ENCODE assay signal across 1 cellular context in the genomic region with DNA sequence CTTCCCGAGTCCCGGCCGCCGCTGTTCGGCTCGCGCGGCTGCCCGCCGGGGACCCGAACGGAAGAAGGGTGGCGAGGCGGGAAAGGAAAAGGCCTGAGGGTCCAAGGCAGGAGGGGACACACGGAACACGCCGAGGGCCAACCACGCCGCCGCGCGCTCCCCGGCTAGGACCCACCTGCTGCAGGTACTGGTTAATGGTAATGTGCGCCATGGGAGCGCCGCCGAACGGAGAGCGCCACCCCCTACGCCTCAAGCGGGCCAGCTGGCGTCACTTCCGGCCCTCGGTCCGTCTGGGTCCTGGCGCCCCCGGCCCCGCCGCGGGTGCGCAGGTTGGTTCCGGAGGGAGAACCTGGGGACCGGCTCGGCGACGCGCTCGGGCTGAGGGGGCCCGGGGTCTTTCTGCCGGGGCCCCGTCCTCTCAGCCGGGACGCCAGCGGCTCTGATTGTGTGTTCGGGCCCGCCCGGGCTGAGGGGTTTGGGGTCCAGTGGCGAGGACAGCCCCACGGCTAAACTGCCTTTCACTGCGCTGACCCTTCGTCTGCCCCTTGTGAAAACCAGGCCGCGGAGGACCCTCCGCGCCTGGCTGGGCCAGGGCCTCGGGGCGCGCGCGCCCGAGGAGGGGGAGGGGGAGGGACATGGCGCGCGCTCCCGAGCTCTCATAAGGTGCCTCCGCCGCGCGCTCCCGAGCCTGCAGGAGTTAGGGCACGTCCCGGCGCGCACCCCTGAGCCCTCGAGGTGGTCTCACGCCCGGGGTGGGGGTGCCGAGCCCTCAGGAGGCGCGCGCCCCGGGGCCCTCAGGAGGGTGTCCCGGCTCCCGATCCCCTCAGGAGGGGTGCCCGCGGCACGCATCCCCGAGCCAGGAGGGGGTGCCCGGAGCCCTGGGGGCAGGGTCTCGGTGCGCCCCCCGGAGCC.
TF ChIP-seq lines count a peak whose summit lies in the region.

A gene (minus strand): TSS at position 246 of the 912 bp plus-strand sequence. CDS start 35 bp downstream, at position 211.

TF ChIP-seq in HepG2, 621 proteins besides CTCF, POLR2A, EP300 and RAD21 (continued from another document and continues in another):
- TF ChIP-seq RBAK (CRISPR knock-in tag; IDR thresholded peaks at IDR 0.05) (no peak; the same call in 1 of the 2 replicates), NCOR1 (IDR thresholded peaks at IDR 0.05; ENCODE audit: borderline replicate concordance, low read length) (peak; percentile 20; the same call in 1 of the 2 replicates), TEAD3 (CRISPR knock-in tag; optimal IDR thresholded peaks at IDR 0.05; ENCODE audit: borderline replicate concordance) (peak; percentile 49), NR2F2 (IDR thresholded peaks at IDR 0.05; ENCODE audit: borderline replicate concordance, low read depth) (no peak; the same call in 1 of the 2 replicates), ZNF205 (CRISPR knock-in tag; IDR thresholded peaks at IDR 0.05) (peak; percentile 96), ZNF44 (CRISPR knock-in tag; IDR thresholded peaks at IDR 0.05) (peak; percentile 90), ZNF790 (CRISPR knock-in tag; IDR thresholded peaks at IDR 0.05; ENCODE audit: borderline replicate concordance) (no peak; the same call in 1 of the 2 replicates), IKZF4 (CRISPR knock-in tag; IDR thresholded peaks at IDR 0.05; ENCODE audit: borderline replicate concordance, low read depth, not compliant biosample characterization) (peak; percentile 89), HOXA5 (CRISPR knock-in tag; IDR thresholded peaks at IDR 0.05) (no peak; the same call in 1 of the 2 replicates), ATF7-NPFF (CRISPR knock-in tag; IDR thresholded peaks at IDR 0.05; ENCODE audit: low read depth) (peak; percentile 91), TMF1 (CRISPR knock-in tag; IDR thresholded peaks at IDR 0.05; ENCODE audit: low read depth) (peak; percentile 91), SETDB1 (CRISPR knock-in tag; IDR thresholded peaks at IDR 0.05; ENCODE audit: borderline replicate concordance) (no peak), RFXANK (CRISPR knock-in tag; IDR thresholded peaks at IDR 0.05) (0 out of 2 replicates have a peak, but pooled peaks have one; percentile 67), ZNF607 (CRISPR knock-in tag; IDR thresholded peaks at IDR 0.05; ENCODE audit: borderline replicate concordance) (peak; percentile 65; the same call in 1 of the 2 replicates), ZNF547 (CRISPR knock-in tag; IDR thresholded peaks at IDR 0.05) (peak; percentile 91), DNMT1 (CRISPR knock-in tag; IDR thresholded peaks at IDR 0.05) (peak; percentile 90; the same call in 1 of the 2 replicates), POLR2AphosphoS5 (IDR thresholded peaks at IDR 0.05; ENCODE audit: low read depth, low read length) (peak; percentile 69), RELA (CRISPR knock-in tag; IDR thresholded peaks at IDR 0.05) (no peak; the same call in 1 of the 2 replicates), ZFP1 (CRISPR knock-in tag; IDR thresholded peaks at IDR 0.05) (peak; percentile 72; the same call in 1 of the 2 replicates), MBNL3 (CRISPR knock-in tag; conservative IDR thresholded peaks at IDR 0.05) (no peak), ARNTL (CRISPR knock-in tag; IDR thresholded peaks at IDR 0.05) (peak; percentile 63), PRMT3 (CRISPR knock-in tag; IDR thresholded peaks at IDR 0.05; ENCODE audit: borderline replicate concordance, low read depth) (peak; percentile 35; the same call in 1 of the 2 replicates), SIX4 (CRISPR knock-in tag; IDR thresholded peaks at IDR 0.05) (no peak), ZNF253 (CRISPR knock-in tag; IDR thresholded peaks at IDR 0.05; ENCODE audit: borderline replicate concordance) (peak; percentile 50; the same call in 1 of the 2 replicates), TARDBP (CRISPR knock-in tag; IDR thresholded peaks at IDR 0.05) (peak; percentile 95), RFX5 (IDR thresholded peaks at IDR 0.05; ENCODE audit: low read depth, low read length) (peak; percentile 14; the same call in 1 of the 2 replicates), CBFB (CRISPR knock-in tag; IDR thresholded peaks at IDR 0.05) (peak; percentile 93), YY1 (IDR thresholded peaks at IDR 0.05; ENCODE audit: insufficient read depth, insufficient replicate concordance, low read depth, low read length) (peak; percentile 88), ZNF432 (CRISPR knock-in tag; IDR thresholded peaks at IDR 0.05; ENCODE audit: borderline replicate concordance) (no peak), PHF20 (CRISPR knock-in tag; IDR thresholded peaks at IDR 0.05) (peak; percentile 92), ZNF703 (CRISPR knock-in tag; IDR thresholded peaks at IDR 0.05; ENCODE audit: borderline replicate concordance) (peak; percentile 59; the same call in 1 of the 2 replicates), SMYD3 (CRISPR knock-in tag; IDR thresholded peaks at IDR 0.05) (peak; percentile 91), SRSF1 (optimal IDR thresholded peaks at IDR 0.05; ENCODE audit: low read depth, low read length) (peak; percentile 72), ARNT2 (CRISPR knock-in tag; IDR thresholded peaks at IDR 0.05; ENCODE audit: low read depth) (peak; percentile 86; the same call in 1 of the 2 replicates), GTF2F1 (IDR thresholded peaks at IDR 0.05; ENCODE audit: low read length) (no peak), SP4 (CRISPR knock-in tag; IDR thresholded peaks at IDR 0.05) (peak; percentile 80), ZNF629 (CRISPR knock-in tag; conservative IDR thresholded peaks at IDR 0.05) (no peak), GTF3A (CRISPR knock-in tag; conservative IDR thresholded peaks at IDR 0.05) (no peak), ZNF724P (CRISPR knock-in tag; IDR thresholded peaks at IDR 0.05; ENCODE audit: borderline replicate concordance) (peak; percentile 76; the same call in 1 of the 2 replicates)
- TF ChIP-seq, protein P1, sequence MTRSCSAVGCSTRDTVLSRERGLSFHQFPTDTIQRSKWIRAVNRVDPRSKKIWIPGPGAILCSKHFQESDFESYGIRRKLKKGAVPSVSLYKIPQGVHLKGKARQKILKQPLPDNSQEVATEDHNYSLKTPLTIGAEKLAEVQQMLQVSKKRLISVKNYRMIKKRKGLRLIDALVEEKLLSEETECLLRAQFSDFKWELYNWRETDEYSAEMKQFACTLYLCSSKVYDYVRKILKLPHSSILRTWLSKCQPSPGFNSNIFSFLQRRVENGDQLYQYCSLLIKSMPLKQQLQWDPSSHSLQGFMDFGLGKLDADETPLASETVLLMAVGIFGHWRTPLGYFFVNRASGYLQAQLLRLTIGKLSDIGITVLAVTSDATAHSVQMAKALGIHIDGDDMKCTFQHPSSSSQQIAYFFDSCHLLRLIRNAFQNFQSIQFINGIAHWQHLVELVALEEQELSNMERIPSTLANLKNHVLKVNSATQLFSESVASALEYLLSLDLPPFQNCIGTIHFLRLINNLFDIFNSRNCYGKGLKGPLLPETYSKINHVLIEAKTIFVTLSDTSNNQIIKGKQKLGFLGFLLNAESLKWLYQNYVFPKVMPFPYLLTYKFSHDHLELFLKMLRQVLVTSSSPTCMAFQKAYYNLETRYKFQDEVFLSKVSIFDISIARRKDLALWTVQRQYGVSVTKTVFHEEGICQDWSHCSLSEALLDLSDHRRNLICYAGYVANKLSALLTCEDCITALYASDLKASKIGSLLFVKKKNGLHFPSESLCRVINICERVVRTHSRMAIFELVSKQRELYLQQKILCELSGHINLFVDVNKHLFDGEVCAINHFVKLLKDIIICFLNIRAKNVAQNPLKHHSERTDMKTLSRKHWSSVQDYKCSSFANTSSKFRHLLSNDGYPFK (CRISPR knock-in tag; IDR thresholded peaks at IDR 0.05; ENCODE audit: borderline replicate concordance): peak; percentile 87
- TF ChIP-seq, protein P2, sequence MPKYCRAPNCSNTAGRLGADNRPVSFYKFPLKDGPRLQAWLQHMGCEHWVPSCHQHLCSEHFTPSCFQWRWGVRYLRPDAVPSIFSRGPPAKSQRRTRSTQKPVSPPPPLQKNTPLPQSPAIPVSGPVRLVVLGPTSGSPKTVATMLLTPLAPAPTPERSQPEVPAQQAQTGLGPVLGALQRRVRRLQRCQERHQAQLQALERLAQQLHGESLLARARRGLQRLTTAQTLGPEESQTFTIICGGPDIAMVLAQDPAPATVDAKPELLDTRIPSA (CRISPR knock-in tag; IDR thresholded peaks at IDR 0.05; ENCODE audit: borderline replicate concordance): peak; percentile 95; the same call in 1 of the 2 replicates
- TF ChIP-seq, protein P3, sequence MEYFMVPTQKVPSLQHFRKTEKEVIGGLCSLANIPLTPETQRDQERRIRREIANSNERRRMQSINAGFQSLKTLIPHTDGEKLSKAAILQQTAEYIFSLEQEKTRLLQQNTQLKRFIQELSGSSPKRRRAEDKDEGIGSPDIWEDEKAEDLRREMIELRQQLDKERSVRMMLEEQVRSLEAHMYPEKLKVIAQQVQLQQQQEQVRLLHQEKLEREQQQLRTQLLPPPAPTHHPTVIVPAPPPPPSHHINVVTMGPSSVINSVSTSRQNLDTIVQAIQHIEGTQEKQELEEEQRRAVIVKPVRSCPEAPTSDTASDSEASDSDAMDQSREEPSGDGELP (IDR thresholded peaks at IDR 0.05; ENCODE audit: borderline replicate concordance, low read depth): peak; percentile 53; the same call in 1 of the 2 replicates
- TF ChIP-seq, protein P4, sequence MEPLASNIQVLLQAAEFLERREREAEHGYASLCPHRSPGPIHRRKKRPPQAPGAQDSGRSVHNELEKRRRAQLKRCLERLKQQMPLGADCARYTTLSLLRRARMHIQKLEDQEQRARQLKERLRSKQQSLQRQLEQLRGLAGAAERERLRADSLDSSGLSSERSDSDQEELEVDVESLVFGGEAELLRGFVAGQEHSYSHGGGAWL (CRISPR knock-in tag; IDR thresholded peaks at IDR 0.05): peak; percentile 90
- TF ChIP-seq, protein P5, sequence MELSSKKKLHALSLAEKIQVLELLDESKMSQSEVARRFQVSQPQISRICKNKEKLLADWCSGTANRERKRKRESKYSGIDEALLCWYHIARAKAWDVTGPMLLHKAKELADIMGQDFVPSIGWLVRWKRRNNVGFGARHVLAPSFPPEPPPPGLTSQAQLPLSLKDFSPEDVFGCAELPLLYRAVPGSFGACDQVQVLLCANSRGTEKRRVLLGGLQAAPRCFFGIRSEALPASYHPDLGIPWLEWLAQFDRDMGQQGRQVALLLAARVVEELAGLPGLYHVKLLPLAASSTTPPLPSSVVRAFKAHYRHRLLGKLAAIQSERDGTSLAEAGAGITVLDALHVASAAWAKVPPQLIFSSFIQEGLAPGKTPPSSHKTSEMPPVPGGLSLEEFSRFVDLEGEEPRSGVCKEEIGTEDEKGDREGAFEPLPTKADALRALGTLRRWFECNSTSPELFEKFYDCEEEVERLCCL (CRISPR knock-in tag; IDR thresholded peaks at IDR 0.05; ENCODE audit: borderline replicate concordance): no peak
- TF ChIP-seq, protein P6, sequence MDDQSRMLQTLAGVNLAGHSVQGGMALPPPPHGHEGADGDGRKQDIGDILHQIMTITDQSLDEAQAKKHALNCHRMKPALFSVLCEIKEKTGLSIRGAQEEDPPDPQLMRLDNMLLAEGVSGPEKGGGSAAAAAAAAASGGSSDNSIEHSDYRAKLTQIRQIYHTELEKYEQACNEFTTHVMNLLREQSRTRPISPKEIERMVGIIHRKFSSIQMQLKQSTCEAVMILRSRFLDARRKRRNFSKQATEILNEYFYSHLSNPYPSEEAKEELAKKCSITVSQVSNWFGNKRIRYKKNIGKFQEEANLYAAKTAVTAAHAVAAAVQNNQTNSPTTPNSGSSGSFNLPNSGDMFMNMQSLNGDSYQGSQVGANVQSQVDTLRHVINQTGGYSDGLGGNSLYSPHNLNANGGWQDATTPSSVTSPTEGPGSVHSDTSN (CRISPR knock-in tag; IDR thresholded peaks at IDR 0.05; ENCODE audit: borderline replicate concordance): no peak; the same call in 1 of the 2 replicates
- TF ChIP-seq, protein P7, sequence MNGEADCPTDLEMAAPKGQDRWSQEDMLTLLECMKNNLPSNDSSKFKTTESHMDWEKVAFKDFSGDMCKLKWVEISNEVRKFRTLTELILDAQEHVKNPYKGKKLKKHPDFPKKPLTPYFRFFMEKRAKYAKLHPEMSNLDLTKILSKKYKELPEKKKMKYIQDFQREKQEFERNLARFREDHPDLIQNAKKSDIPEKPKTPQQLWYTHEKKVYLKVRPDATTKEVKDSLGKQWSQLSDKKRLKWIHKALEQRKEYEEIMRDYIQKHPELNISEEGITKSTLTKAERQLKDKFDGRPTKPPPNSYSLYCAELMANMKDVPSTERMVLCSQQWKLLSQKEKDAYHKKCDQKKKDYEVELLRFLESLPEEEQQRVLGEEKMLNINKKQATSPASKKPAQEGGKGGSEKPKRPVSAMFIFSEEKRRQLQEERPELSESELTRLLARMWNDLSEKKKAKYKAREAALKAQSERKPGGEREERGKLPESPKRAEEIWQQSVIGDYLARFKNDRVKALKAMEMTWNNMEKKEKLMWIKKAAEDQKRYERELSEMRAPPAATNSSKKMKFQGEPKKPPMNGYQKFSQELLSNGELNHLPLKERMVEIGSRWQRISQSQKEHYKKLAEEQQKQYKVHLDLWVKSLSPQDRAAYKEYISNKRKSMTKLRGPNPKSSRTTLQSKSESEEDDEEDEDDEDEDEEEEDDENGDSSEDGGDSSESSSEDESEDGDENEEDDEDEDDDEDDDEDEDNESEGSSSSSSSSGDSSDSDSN (CRISPR knock-in tag; IDR thresholded peaks at IDR 0.05): peak; percentile 92
- TF ChIP-seq, protein P8, sequence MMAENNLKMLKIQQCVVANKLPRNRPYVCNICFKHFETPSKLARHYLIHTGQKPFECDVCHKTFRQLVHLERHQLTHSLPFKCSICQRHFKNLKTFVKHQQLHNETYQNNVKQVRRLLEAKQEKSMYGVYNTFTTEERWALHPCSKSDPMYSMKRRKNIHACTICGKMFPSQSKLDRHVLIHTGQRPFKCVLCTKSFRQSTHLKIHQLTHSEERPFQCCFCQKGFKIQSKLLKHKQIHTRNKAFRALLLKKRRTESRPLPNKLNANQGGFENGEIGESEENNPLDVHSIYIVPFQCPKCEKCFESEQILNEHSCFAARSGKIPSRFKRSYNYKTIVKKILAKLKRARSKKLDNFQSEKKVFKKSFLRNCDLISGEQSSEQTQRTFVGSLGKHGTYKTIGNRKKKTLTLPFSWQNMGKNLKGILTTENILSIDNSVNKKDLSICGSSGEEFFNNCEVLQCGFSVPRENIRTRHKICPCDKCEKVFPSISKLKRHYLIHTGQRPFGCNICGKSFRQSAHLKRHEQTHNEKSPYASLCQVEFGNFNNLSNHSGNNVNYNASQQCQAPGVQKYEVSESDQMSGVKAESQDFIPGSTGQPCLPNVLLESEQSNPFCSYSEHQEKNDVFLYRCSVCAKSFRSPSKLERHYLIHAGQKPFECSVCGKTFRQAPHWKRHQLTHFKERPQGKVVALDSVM (CRISPR knock-in tag; IDR thresholded peaks at IDR 0.05): peak; percentile 66
- TF ChIP-seq, protein P9, sequence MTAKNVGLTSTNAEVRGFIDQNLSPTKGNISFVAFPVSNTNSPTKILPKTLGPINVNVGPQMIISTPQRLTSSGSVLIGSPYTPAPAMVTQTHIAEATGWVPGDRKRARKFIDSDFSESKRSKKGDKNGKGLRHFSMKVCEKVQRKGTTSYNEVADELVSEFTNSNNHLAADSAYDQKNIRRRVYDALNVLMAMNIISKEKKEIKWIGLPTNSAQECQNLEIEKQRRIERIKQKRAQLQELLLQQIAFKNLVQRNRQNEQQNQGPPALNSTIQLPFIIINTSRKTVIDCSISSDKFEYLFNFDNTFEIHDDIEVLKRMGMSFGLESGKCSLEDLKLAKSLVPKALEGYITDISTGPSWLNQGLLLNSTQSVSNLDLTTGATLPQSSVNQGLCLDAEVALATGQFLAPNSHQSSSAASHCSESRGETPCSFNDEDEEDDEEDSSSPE (CRISPR knock-in tag; IDR thresholded peaks at IDR 0.05): peak; percentile 83
